In genomic region chr2:54579682-54580349, GRCh38 we compare ENCODE assay signal across 7 cellular contexts.
DNase-seq lines count a peak whose midpoint lies in the region; ATAC-seq and TF ChIP-seq lines count a peak whose summit lies in the region.

No MANE protein-coding gene starts in this region.

- H3K27me3 Mint-ChIP-seq in stimulated activated memory B cell treated with anti-CD40 and anti-IgM and Interleukin-4, amounts not matched to agents 10 μg/mL and 1 μg/mL and 100 μg/mL, for 72 hours = no peaks in the 10 kb centered on the region

- H3K4me2 ChIP-seq in OCI-LY1 (ENCODE audit: low read length) = peak overlapping the region; percentile 45

- peak overlapping the region; percentile 67 for H3K4me3 Mint-ChIP-seq in stimulated activated memory B cell treated with anti-CD40 and anti-IgM and Interleukin-4, amounts not matched to agents 10 μg/mL and 1 μg/mL and 100 μg/mL, for 72 hours

- no peak for DNase-seq in NCI-H187 treated with DMSO at 0.1 percent for 48 hours (lab: John Stamatoyannopoulos, UW)
- no peak for DNase-seq in cerebellar cortex (ENCODE audit: low spot score)

- H3K4me3 ChIP-seq in OCI-LY1 (ENCODE audit: low read depth, low read length, poor library complexity, severe bottlenecking) = peak overlapping the region; percentile 8
- peak overlapping the region; percentile 46 to 55 for H3K4me3 ChIP-seq in duodenal mucosa (ENCODE audit: low read depth in 1 of 2, low read length in 2 of 2)

- H3K79me2 ChIP-seq in OCI-LY1 (ENCODE audit: insufficient read depth, low read length) = no peaks in the 10 kb centered on the region

- H3K27me3 ChIP-seq in OCI-LY1 (ENCODE audit: insufficient read depth, low read length) (no peaks in the 10 kb centered on the region), duodenal mucosa (ENCODE audit: control insufficient read depth in 1 of 2, insufficient read depth in 2 of 2, low read length in 2 of 2) (no peaks in the 10 kb centered on the region)

- H3F3A ChIP-seq in OCI-LY1 (ENCODE audit: insufficient read depth, low read length) = no peaks in the 10 kb centered on the region

- no peaks in the 10 kb centered on the region for H3K9me3 Mint-ChIP-seq in stimulated activated memory B cell treated with anti-CD40 and anti-IgM and Interleukin-4, amounts not matched to agents 10 μg/mL and 1 μg/mL and 100 μg/mL, for 72 hours

- H4K20me1 ChIP-seq in OCI-LY1 (ENCODE audit: insufficient read depth, low read length) = no peaks in the 10 kb centered on the region

- no peaks in the 10 kb centered on the region for H3K9me3 ChIP-seq in OCI-LY1 (ENCODE audit: low read length)
- H3K9me3 ChIP-seq in duodenal mucosa (ENCODE audit: control insufficient read depth in 1 of 2, low read length in 2 of 2) = no peaks in the 10 kb centered on the region

- H3K36me3 Mint-ChIP-seq in stimulated activated memory B cell treated with anti-CD40 and anti-IgM and Interleukin-4, amounts not matched to agents 10 μg/mL and 1 μg/mL and 100 μg/mL, for 72 hours = peaks cover 14% of the 10 kb centered on the region

- H3K27ac Mint-ChIP-seq in stimulated activated memory B cell treated with anti-CD40 and anti-IgM and Interleukin-4, amounts not matched to agents 10 μg/mL and 1 μg/mL and 100 μg/mL, for 72 hours = peak overlapping the region; percentile 96

- peaks cover 97% of the 10 kb centered on the region for H3K4me1 Mint-ChIP-seq in stimulated activated memory B cell treated with anti-CD40 and anti-IgM and Interleukin-4, amounts not matched to agents 10 μg/mL and 1 μg/mL and 100 μg/mL, for 72 hours

- ATAC-seq in GM18907 (IDR thresholded peaks at IDR 0.05; ENCODE audit: unreplicated experiment) (peak; percentile 81), HG02798 (IDR thresholded peaks at IDR 0.05; ENCODE audit: poor library complexity, unreplicated experiment) (peak; percentile 79)
- ATAC-seq in stimulated activated memory B cell treated with anti-CD40 and anti-IgM and Interleukin-4, amounts not matched to agents 10 μg/mL and 1 μg/mL and 100 μg/mL, for 72 hours = peak; percentile 87

- no peak overlapping the region for H2AFZ ChIP-seq in OCI-LY1 (ENCODE audit: low read length)

- H3K9me2 ChIP-seq in OCI-LY1 (ENCODE audit: low read depth, low read length) = no peaks in the 10 kb centered on the region

- H3K27ac ChIP-seq in OCI-LY1 (ENCODE audit: low read depth, low read length, poor library complexity, severe bottlenecking) = peak overlapping the region; percentile 32
- peak overlapping the region; percentile 74 for H3K27ac ChIP-seq in duodenal mucosa (ENCODE audit: low read depth, low read length)

- H3K4me1 ChIP-seq in OCI-LY1 (ENCODE audit: insufficient read depth, low read length, severe bottlenecking) (peaks cover 56% of the 10 kb centered on the region), duodenal mucosa (ENCODE audit: control insufficient read depth in 1 of 2, insufficient read depth in 2 of 2, low read length in 2 of 2) (peaks cover 72 to 82% of the 10 kb centered on the region in 2 donors)

- H3K36me3 ChIP-seq in OCI-LY1 (ENCODE audit: insufficient read depth, low read length) = no peaks in the 10 kb centered on the region
- H3K36me3 ChIP-seq in duodenal mucosa (ENCODE audit: control insufficient read depth in 1 of 2, insufficient read depth in 2 of 2, low read length in 2 of 2) = peaks cover 0 to 6% of the 10 kb centered on the region in 2 donors

- TF ChIP-seq CTCF in OCI-LY1 (IDR thresholded peaks at IDR 0.05; ENCODE audit: low read length) = no peak

- H3K9ac ChIP-seq in OCI-LY1 (ENCODE audit: low read length) (peak overlapping the region; percentile 18; the same call in 1 of the 2 replicates), duodenal mucosa (ENCODE audit: low read depth in 1 of 2, low read length in 2 of 2) (peak overlapping the region; percentile 45 to 53)
